Comparison of ENCODE assay signal across 8 cellular contexts in genomic region chr15:99566157-99566900, GRCh38. TPM values are rescaled to one million over a fixed set of nuclear protein-coding genes. Genes with fewer than 3 reads are reported as not detected.
A peak's percentile ranks its signal among the peaks of the same experiment; 100 is the strongest.
DNase-seq lines count a peak whose midpoint lies in the region; ATAC-seq and TF ChIP-seq lines count a peak whose summit lies in the region.

No MANE protein-coding gene starts in this region.

- H4K20me1 ChIP-seq in DND-41 (ENCODE audit: insufficient read depth, low read length) (peaks cover 28% of the 10 kb centered on the region; the same call in 1 of the 2 replicates), IMR-90 (ENCODE audit: insufficient read depth, low read length) (peaks cover 26% of the 10 kb centered on the region; the same call in 1 of the 2 replicates), fibroblast of lung (ENCODE audit: control insufficient read depth, extremely low read depth, insufficient read depth, low read length) (peaks cover 2% of the 10 kb centered on the region)

- H2BK5ac ChIP-seq in IMR-90 (ENCODE audit: low read depth, low read length, poor library complexity, severe bottlenecking), result peak overlapping the region; percentile 78

- in situ Hi-C loops in IMR-90 (cut with MboI; ENCODE audit: low sequenced_read_pairs), result no loop called here

- H3K14ac ChIP-seq in IMR-90 (replicated peaks; ENCODE audit: low read depth, low read length), result peak overlapping the region; percentile 90

- POLR2A ChIA-PET in IMR-90 (lab: Charles Lee; ENCODE audit: unreplicated experiment), result interaction anchor here (0.9 kb wide), 1 partner anchor 62 kb away, joined by 3 read pairs; no protein-coding TSS in a partner anchor
- POLR2A ChIA-PET in activated CD8-positive, alpha-beta T cell treated with anti-CD3 and anti-CD28 coated beads for 36 hours (lab: Charles Lee), result interaction anchor here (0.6 to 1.8 kb wide), 7 partner anchors 12 to 293 kb away, joined by 3 to 7 read pairs (median 4); partner anchors contain the start of gene LYSMD4

- H3K18ac ChIP-seq in IMR-90 (ENCODE audit: low read depth, low read length), result peak overlapping the region; percentile 83

- H3K27ac ChIP-seq in DND-41 (ENCODE audit: low read length) (peak overlapping the region; percentile 98), IMR-90 (ENCODE audit: insufficient read depth, low read length) (peak overlapping the region; percentile 68), fibroblast of lung (ENCODE audit: insufficient read depth, low read length) (peak overlapping the region; percentile 92)

- no peak for TF ChIP-seq POLR2A in IMR-90 (IDR thresholded peaks at IDR 0.05; ENCODE audit: low read depth, low read length)

- no peaks in the 10 kb centered on the region for H3K36me3 Mint-ChIP-seq in activated CD8-positive, alpha-beta T cell treated with anti-CD3 and anti-CD28 coated beads for 36 hours (ENCODE audit: low read depth)
- H3K36me3 Mint-ChIP-seq in natural killer cell, result no peaks in the 10 kb centered on the region

- TF ChIP-seq CTCF in DND-41 (IDR thresholded peaks at IDR 0.05; ENCODE audit: borderline replicate concordance, extremely low read depth, low read length, poor library complexity, severe bottlenecking) (no peak), IMR-90 (conservative IDR thresholded peaks at IDR 0.05; ENCODE audit: low read depth, low read length) (no peak), fibroblast of lung (conservative IDR thresholded peaks at IDR 0.05 in 1 of 2, IDR thresholded peaks at IDR 0.05 in 1 of 2; ENCODE audit: low read depth in 1 of 2, low read length in 2 of 2) (no peak), natural killer cell (IDR thresholded peaks at IDR 0.05) (no peak)
- no peak for TF ChIP-seq CTCF in activated CD8-positive, alpha-beta T cell treated with anti-CD3 and anti-CD28 coated beads for 36 hours (IDR thresholded peaks at IDR 0.05)

- H3K4me1 ChIP-seq in DND-41 (ENCODE audit: insufficient read depth, low read length), result peaks cover 55% of the 10 kb centered on the region
- H3K4me1 ChIP-seq in IMR-90 (ENCODE audit: control insufficient read depth, insufficient read depth, low read length), result peaks cover 4% of the 10 kb centered on the region
- H3K4me1 ChIP-seq in fibroblast of lung (ENCODE audit: control insufficient read depth, extremely low read depth, insufficient read depth, low read length), result peaks cover 6% of the 10 kb centered on the region

- H3K4me2 ChIP-seq in DND-41 (ENCODE audit: insufficient read depth, low read length) (peak overlapping the region; percentile 75), IMR-90 (ENCODE audit: low read depth, low read length) (peak overlapping the region; percentile 100), fibroblast of lung (ENCODE audit: extremely low read depth, insufficient read depth, low read length) (peak overlapping the region; percentile 98)

- H3K23ac ChIP-seq in IMR-90 (ENCODE audit: low read depth, low read length), result peak overlapping the region; percentile 79

- ATAC-seq in DND-41 (ENCODE audit: insufficient read depth, low read depth) (peak; percentile 41), IMR-90 (ENCODE audit: low read depth) (no peak), natural killer cell (peak in 1 of 3 donors; percentile 15), GM21390 (IDR thresholded peaks at IDR 0.05; ENCODE audit: unreplicated experiment) (no peak)
- ATAC-seq in activated CD8-positive, alpha-beta T cell treated with anti-CD3 and anti-CD28 coated beads for 36 hours, result peak; percentile 11

- peaks cover 9 to 35% of the 10 kb centered on the region in 2 experiments; a peak in 3 of 4 replicates for H3K79me1 ChIP-seq in IMR-90 (ENCODE audit: low read depth in 1 of 2, low read length in 2 of 2)

- H4K91ac ChIP-seq in IMR-90 (ENCODE audit: insufficient read depth, low read depth, low read length), result no peak overlapping the region

- BruUV-seq in IMR-90 (replicated peaks; lab: Mats Ljungman, UMichigan), result no TSS peak

- dilution Hi-C loops in IMR-90 (cut with HindIII; ENCODE audit: low sequenced_read_pairs, unreplicated experiment), result no loop called here

- H2BK20ac ChIP-seq in IMR-90 (ENCODE audit: low read depth, low read length), result no peak overlapping the region

- H3K9ac ChIP-seq in DND-41 (ENCODE audit: low read depth, low read length) (peak overlapping the region; percentile 80), IMR-90 (ENCODE audit: low read depth, low read length) (peak overlapping the region; percentile 93), fibroblast of lung (ENCODE audit: insufficient read depth, low read length) (peak overlapping the region; percentile 82)

- intact Hi-C loops in IMR-90 (cut with micrococcal nuclease), result loop anchor here (2.0 to 5.0 kb wide), 5 partner anchors 112 to 280 kb away; no protein-coding TSS in a partner anchor
- intact Hi-C loops in activated CD8-positive, alpha-beta T cell treated with anti-CD3 and anti-CD28 coated beads for 36 hours (cut with micrococcal nuclease), result loop anchor here (5.0 kb wide), 1 partner anchor 141 kb away; no protein-coding TSS in a partner anchor
- intact Hi-C loops in natural killer cell (cut with micrococcal nuclease), result loop anchor here (5.0 kb wide), 1 partner anchor 314 kb away; the partner anchor contains the start of gene LRRC28

- DNase-seq in DND-41 (peak; percentile 34), IMR-90 (no peak), fibroblast of lung (ENCODE audit: low read depth in 2 of 2) (peak in 1 of 2 donors; percentile 11), natural killer cell (peak; percentile 29), inferior parietal cortex (ENCODE audit: extremely low spot score) (no peak), GF-D8 (lab: John Stamatoyannopoulos, UW) (no peak)
- DNase-seq in activated CD8-positive, alpha-beta T cell treated with anti-CD3 and anti-CD28 coated beads for 36 hours, result peak; percentile 21

- peak overlapping the region; percentile 92 for H3K27ac Mint-ChIP-seq in activated CD8-positive, alpha-beta T cell treated with anti-CD3 and anti-CD28 coated beads for 36 hours
- peak overlapping the region; percentile 90 to 93 for H3K27ac Mint-ChIP-seq in natural killer cell

- no peaks in the 10 kb centered on the region for H3K9me3 Mint-ChIP-seq in activated CD8-positive, alpha-beta T cell treated with anti-CD3 and anti-CD28 coated beads for 36 hours
- H3K9me3 Mint-ChIP-seq in natural killer cell, result no peaks in the 10 kb centered on the region

- H3K4me1 Mint-ChIP-seq in activated CD8-positive, alpha-beta T cell treated with anti-CD3 and anti-CD28 coated beads for 36 hours (ENCODE audit: low read depth), result peaks cover 35% of the 10 kb centered on the region
- H3K4me1 Mint-ChIP-seq in natural killer cell, result peaks cover 29 to 30% of the 10 kb centered on the region in 2 donors

- H4K8ac ChIP-seq in IMR-90 (ENCODE audit: low read depth in 2 of 2, low read length in 2 of 2), result 0 out of 4 replicates have a peak overlapping the region, but pooled peaks of 1 of the 2 experiments have one; percentile 48

- peak overlapping the region; percentile 74 for H3K56ac ChIP-seq in IMR-90 (ENCODE audit: extremely low read depth, insufficient read depth, low read length)

- H3K27me3 Mint-ChIP-seq in activated CD8-positive, alpha-beta T cell treated with anti-CD3 and anti-CD28 coated beads for 36 hours, result peaks cover 1% of the 10 kb centered on the region
- peaks cover 0 to 3% of the 10 kb centered on the region in 2 donors for H3K27me3 Mint-ChIP-seq in natural killer cell (ENCODE audit: low read depth in 2 of 2)

- peak overlapping the region; percentile 30; the same call in 1 of the 2 replicates for H2AK5ac ChIP-seq in IMR-90 (ENCODE audit: low read depth, low read length)

- H2AK9ac ChIP-seq in IMR-90 (replicated peaks; ENCODE audit: low read depth, low read length, poor library complexity), result peak overlapping the region; percentile 93

- peaks cover 53% of the 10 kb centered on the region for H3K79me2 ChIP-seq in DND-41 (ENCODE audit: insufficient read depth, low read length)
- H3K79me2 ChIP-seq in fibroblast of lung (ENCODE audit: control insufficient read depth, insufficient read depth, low read length), result peaks cover 44% of the 10 kb centered on the region

- peak overlapping the region; percentile 95 for H3K4me3 Mint-ChIP-seq in activated CD8-positive, alpha-beta T cell treated with anti-CD3 and anti-CD28 coated beads for 36 hours
- peak overlapping the region; percentile 98 for H3K4me3 Mint-ChIP-seq in natural killer cell

- H3K9me1 ChIP-seq in IMR-90 (ENCODE audit: insufficient read depth, low read length), result peaks cover 6% of the 10 kb centered on the region

- TF ChIP-seq RAD21 in IMR-90 (IDR thresholded peaks at IDR 0.05; ENCODE audit: low read length), result no peak

- H2BK15ac ChIP-seq in IMR-90 (ENCODE audit: low read depth, low read length), result no peak overlapping the region

- H3K36me3 ChIP-seq in DND-41 (ENCODE audit: insufficient read depth, low read length), result no peaks in the 10 kb centered on the region
- no peaks in the 10 kb centered on the region for H3K36me3 ChIP-seq in IMR-90 (ENCODE audit: control insufficient read depth, insufficient read depth, low read length)
- no peaks in the 10 kb centered on the region for H3K36me3 ChIP-seq in fibroblast of lung (ENCODE audit: control insufficient read depth, insufficient read depth, low read length)

- peak overlapping the region; percentile 91 to 92 for H3K4me3 ChIP-seq in DND-41 (ENCODE audit: low read depth in 1 of 2, low read length in 2 of 2)
- peak overlapping the region; percentile 75 for H3K4me3 ChIP-seq in IMR-90 (ENCODE audit: insufficient read depth, low read depth, low read length)
- H3K4me3 ChIP-seq in fibroblast of lung (replicated peaks in 1 of 4; ENCODE audit: control extremely low read depth in 1 of 4, insufficient read depth in 1 of 4, low read depth in 3 of 4, low read length in 4 of 4), result peak overlapping the region; percentile 71 to 95 (median 90)

- H2AFZ ChIP-seq in DND-41 (ENCODE audit: low read depth, low read length) (peak overlapping the region; percentile 97), IMR-90 (replicated peaks; ENCODE audit: low read length, poor library complexity) (peak overlapping the region; percentile 99), fibroblast of lung (ENCODE audit: low read length) (no peak overlapping the region)

- no peaks in the 10 kb centered on the region for H3K27me3 ChIP-seq in DND-41 (ENCODE audit: insufficient read depth, low read length, poor library complexity)
- H3K27me3 ChIP-seq in IMR-90 (ENCODE audit: control insufficient read depth, insufficient read depth, low read length), result peaks cover 4% of the 10 kb centered on the region; the same call in 1 of the 2 replicates
- peaks cover 6% of the 10 kb centered on the region for H3K27me3 ChIP-seq in fibroblast of lung (ENCODE audit: control insufficient read depth, insufficient read depth, low read length)

- peak overlapping the region; percentile 39 for H4K5ac ChIP-seq in IMR-90 (ENCODE audit: low read depth, low read length)

- H3K9me3 ChIP-seq in DND-41 (ENCODE audit: insufficient read depth, low read length, severe bottlenecking) (no peaks in the 10 kb centered on the region), IMR-90 (ENCODE audit: control insufficient read depth, insufficient read depth, low read length) (no peaks in the 10 kb centered on the region), fibroblast of lung (ENCODE audit: control insufficient read depth, insufficient read depth, low read depth, low read length) (no peaks in the 10 kb centered on the region)

- CTCF ChIA-PET in IMR-90 (lab: Yijun Ruan, JAX), result interaction anchor here (0.8 to 1.8 kb wide), 3 partner anchors 137 to 142 kb away, joined by 3 to 11 read pairs (median 3); no protein-coding TSS in a partner anchor
- CTCF ChIA-PET in activated CD8-positive, alpha-beta T cell treated with anti-CD3 and anti-CD28 coated beads for 36 hours (lab: Charles Lee), result interaction anchor here (1.4 to 4.7 kb wide), 4 partner anchors 49 to 190 kb away, joined by 3 to 29 read pairs (median 4); no protein-coding TSS in a partner anchor

- peak overlapping the region; percentile 60 for H3K4ac ChIP-seq in IMR-90 (ENCODE audit: low read depth, low read length)

- WGBS in IMR-90 (ENCODE audit: extremely low coverage in 2 of 2, insufficient read length in 1 of 2), 2 experiments, result 0% methylated on average over 13 of the region's 69 CpGs; no CpG with 5 or more reads in 1 of the 2 experiments

- H2BK120ac ChIP-seq in IMR-90 (ENCODE audit: low read depth, low read length), result no peak overlapping the region

RNA-seq across cellular contexts. Expression of gene MEF2A, which starts 0.5 kb away (rescaled TPM):
- total RNA-seq in IMR-90 (2012; rRNA removed) (16.7 and 20.8 TPM in 2 replicates), fibroblast of lung (14.9 and 24.6 TPM in 2 replicates), natural killer cell (10 to 100 TPM; 31.1 to 33.9 (median 33.6) TPM)
- polyA plus RNA-seq in IMR-90 (2012; rRNA removed) (16.1 and 16.6 TPM in 2 replicates), fibroblast of lung (33.5 and 40.4 TPM in 2 replicates)
- polyA plus RNA-seq in IMR-90 (2012; cell fraction: cytosol; rRNA removed), result 7.0 and 12.0 TPM in 2 replicates
- 43.0 and 72.9 TPM in 2 replicates for polyA plus RNA-seq in IMR-90 (2012; cell fraction: nucleus; rRNA removed; ENCODE audit: low replicate concordance)
- 10 to 100 TPM; 16.4 to 17.6 TPM for total RNA-seq in activated CD8-positive, alpha-beta T cell treated with anti-CD3 and anti-CD28 coated beads for 36 hours
- polyA plus RNA-seq in fibroblast of lung (2012), result 19.0 and 25.5 TPM in 2 replicates
- 22.1 and 26.3 TPM in 2 replicates for polyA minus RNA-seq in fibroblast of lung (ENCODE audit: low replicate concordance)

Comparison
In these comparisons a context has a peak if more than half of its experiments do, and no peak if none do; other contexts are left out.
1. ATAC-seq: peak in DND-41 (single experiment) and activated CD8-positive, alpha-beta T cell treated with anti-CD3 and anti-CD28 coated beads for 36 hours (single experiment); none in IMR-90 (single experiment) and GM21390 (single experiment).
2. DNase-seq: peak in DND-41 (single experiment), activated CD8-positive, alpha-beta T cell treated with anti-CD3 and anti-CD28 coated beads for 36 hours (single experiment) and natural killer cell (single experiment); none in IMR-90 (single experiment), inferior parietal cortex (single experiment) and GF-D8 (single experiment).
3. Peak in every context shown above with its lines, with median percentiles within 50 percentile points of each other: H3K27ac ChIP-seq, H3K4me2 ChIP-seq, H3K4me3 ChIP-seq and H3K9ac ChIP-seq.